ENCODE assay signal across 8 cellular contexts in the genomic region with DNA sequence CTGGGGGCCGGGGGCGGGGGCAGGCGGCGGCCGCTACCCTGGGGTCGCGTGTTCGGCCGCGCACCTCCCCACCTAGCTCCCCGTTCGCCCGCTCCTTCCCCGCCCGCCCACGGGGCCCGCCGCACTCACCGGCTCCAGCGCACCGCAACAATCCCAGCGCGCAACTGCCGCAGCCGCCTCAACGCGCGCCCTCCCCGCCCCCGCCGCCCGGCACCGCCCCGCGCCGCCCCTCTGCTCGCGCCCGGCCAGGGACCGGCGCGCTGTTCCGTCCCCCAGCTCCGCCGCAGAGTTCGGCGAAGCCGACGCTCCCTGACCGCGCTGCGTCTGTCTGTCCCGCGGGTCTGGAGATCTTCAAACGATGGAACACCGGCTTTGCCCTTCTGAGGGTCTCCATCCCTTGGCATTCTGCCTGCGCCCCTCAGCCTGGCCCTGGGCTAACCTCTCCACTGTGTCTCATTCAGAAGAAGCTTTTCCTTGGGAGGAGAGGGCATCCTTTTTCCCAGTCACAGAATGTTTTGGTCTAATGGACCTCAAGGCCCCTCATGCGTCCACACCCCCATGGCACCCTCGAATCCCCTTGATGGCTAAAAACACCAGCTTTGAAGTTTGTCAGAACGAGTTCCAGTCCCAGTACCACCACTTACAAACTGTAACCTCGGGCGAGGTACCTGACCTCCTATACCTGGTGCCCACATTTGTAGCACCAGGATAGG. TPM values are rescaled to one million over a fixed set of nuclear protein-coding genes. Genes with fewer than 3 reads are reported as not detected.
DNase-seq lines count a peak whose midpoint lies in the region; ATAC-seq, FAIRE-seq and TF ChIP-seq lines count a peak whose summit lies in the region.

A gene (minus strand): TSS at position 166 of the 713 bp plus-strand sequence. CDS start 18,314 bp downstream, outside the sequence.

- 3 to 4% methylated on average over 53 to 62 of the region's 62 CpGs for WGBS in pancreas, 2 donors
- WGBS in thymus, result 6% methylated on average over 62 of the region's 62 CpGs

- peaks cover 15% of the 10 kb centered on the region for H3K36me3 Mint-ChIP-seq in activated naive CD8-positive, alpha-beta T cell treated with anti-CD3 and anti-CD28 coated beads, Interleukin-2, amount 10 ng/mL, durations not matched to agents 7 days and 5 days

- peak within 1 kb of the TSS; percentile 77 to 98 (median 81) for H3K4me3 ChIP-seq in pancreas
- peak within 1 kb of the TSS; percentile 93 for H3K4me3 ChIP-seq in thymus (ENCODE audit: low read length)

- no peak for FAIRE-seq in pancreas (lab: Jason Lieb, UNC)

- TF ChIP-seq CTCF in pancreas (IDR thresholded peaks at IDR 0.05), result no peak

- H3K4me1 ChIP-seq in pancreas (peaks cover 12 to 31% (median 15%) of the 10 kb centered on the region in 3 donors), thymus (ENCODE audit: control insufficient read depth, insufficient read depth, low read length) (peaks cover 12% of the 10 kb centered on the region)

- H3K27me3 Mint-ChIP-seq in activated naive CD8-positive, alpha-beta T cell treated with anti-CD3 and anti-CD28 coated beads, Interleukin-2, amount 10 ng/mL, durations not matched to agents 7 days and 5 days, result peaks cover 5% of the 10 kb centered on the region

- intact Hi-C loops in Right ventricle myocardium inferior (cut with DNase I), result loop anchor here (2.0 to 10.0 kb wide), 4 partner anchors 38 to 172 kb away; a partner anchor contains a TSS
- intact Hi-C loops in pancreas (cut with DNase I), result no loop called here

- ATAC-seq in GM21737 (IDR thresholded peaks at IDR 0.05; ENCODE audit: unreplicated experiment) (peak; percentile 67), Right ventricle myocardium inferior (peak; percentile 93), pancreas (peak; percentile 86 to 95 (median 94))
- peak; percentile 84 for ATAC-seq in activated naive CD8-positive, alpha-beta T cell treated with anti-CD3 and anti-CD28 coated beads, Interleukin-2, amount 10 ng/mL, durations not matched to agents 7 days and 5 days (ENCODE audit: low read depth)

- H3K9me3 ChIP-seq in pancreas (no peaks in the 10 kb centered on the region), thymus (ENCODE audit: control insufficient read depth) (no peaks in the 10 kb centered on the region)

- H3K27ac Mint-ChIP-seq in activated naive CD8-positive, alpha-beta T cell treated with anti-CD3 and anti-CD28 coated beads, Interleukin-2, amount 10 ng/mL, durations not matched to agents 7 days and 5 days, result peak within 1 kb of the TSS; percentile 99

- peaks cover 35% of the 10 kb centered on the region for H3K4me1 Mint-ChIP-seq in activated naive CD8-positive, alpha-beta T cell treated with anti-CD3 and anti-CD28 coated beads, Interleukin-2, amount 10 ng/mL, durations not matched to agents 7 days and 5 days

- DNase-seq in Daoy (ENCODE audit: low read depth) (peak; percentile 84), LHCN-M2 (ENCODE audit: low read depth) (peak; percentile 69), SW 1271 (lab: John Stamatoyannopoulos, UW) (peak; percentile 15 to 57), Right ventricle myocardium inferior (ENCODE audit: missing footprints) (peak; percentile 92), pancreas (peak; percentile 75 to 93 (median 80))
- DNase-seq in activated naive CD8-positive, alpha-beta T cell treated with anti-CD3 and anti-CD28 coated beads, Interleukin-2, amount 10 ng/mL, durations not matched to agents 7 days and 5 days, result peak; percentile 86

- H3K27ac ChIP-seq in pancreas (peak within 1 kb of the TSS; percentile 73 to 97 (median 96)), thymus (ENCODE audit: low read depth) (peak within 1 kb of the TSS; percentile 96)

- POLR2A ChIA-PET in activated naive CD8-positive, alpha-beta T cell treated with anti-CD3 and anti-CD28 coated beads, Interleukin-2, amount 10 ng/mL, durations not matched to agents 7 days and 5 days (lab: Charles Lee), result interaction anchor here (0.7 to 3.0 kb wide), 8 partner anchors 11 to 276 kb away, joined by 3 to 20 read pairs (median 4); a partner anchor contains a TSS

- peak within 1 kb of the TSS; percentile 92 for H3K4me3 Mint-ChIP-seq in activated naive CD8-positive, alpha-beta T cell treated with anti-CD3 and anti-CD28 coated beads, Interleukin-2, amount 10 ng/mL, durations not matched to agents 7 days and 5 days

- H3K27me3 ChIP-seq in pancreas (no peaks in the 10 kb centered on the region), thymus (ENCODE audit: control insufficient read depth, insufficient read depth) (no peaks in the 10 kb centered on the region)

- no peaks in the 10 kb centered on the region for H3K36me3 ChIP-seq in pancreas
- no peaks in the 10 kb centered on the region for H3K36me3 ChIP-seq in thymus (ENCODE audit: control insufficient read depth, insufficient read depth)

- H3K9me3 Mint-ChIP-seq in activated naive CD8-positive, alpha-beta T cell treated with anti-CD3 and anti-CD28 coated beads, Interleukin-2, amount 10 ng/mL, durations not matched to agents 7 days and 5 days, result no peaks in the 10 kb centered on the region

RNA-seq across cellular contexts. Expression of the gene that starts here (rescaled TPM):
- 33.6 and 34.2 TPM in 2 replicates for total RNA-seq in Daoy (2014; rRNA removed; shearing (Covaris generic))
- 35.5 and 41.8 TPM in 2 replicates for total RNA-seq in LHCN-M2 (2014; rRNA removed)
- polyA plus RNA-seq in LHCN-M2 (2012), result 45.9 TPM
- 10 to 100 TPM; 68.9 to 69.4 TPM for total RNA-seq in activated naive CD8-positive, alpha-beta T cell treated with anti-CD3 and anti-CD28 coated beads, Interleukin-2, amount 10 ng/mL, durations not matched to agents 7 days and 5 days
- total RNA-seq in Right ventricle myocardium inferior, result 52.3 TPM
- 10 to 100 TPM; 21.7 to 45.0 (median 26.4) TPM for total RNA-seq in pancreas
- polyA plus RNA-seq in pancreas, result 10 to 100 TPM; 19.4 to 34.2 TPM
- polyA plus RNA-seq in thymus, result 85.2 TPM

Comparison
In these comparisons a context has a peak if more than half of its experiments do, and no peak if none do; other contexts are left out.
1. Peak in every context shown above with its lines: DNase-seq, ATAC-seq, H3K4me3 ChIP-seq and H3K27ac ChIP-seq.
2. DNase-seq: peak in every context shown above with its lines; median percentile 92 in Right ventricle myocardium inferior; 86 in activated naive CD8-positive, alpha-beta T cell treated with anti-CD3 and anti-CD28 coated beads, Interleukin-2, amount 10 ng/mL, durations not matched to agents 7 days and 5 days; 84 in Daoy; 80 in pancreas; 69 in LHCN-M2; 36 in SW 1271.